Comparison of ENCODE assay signal across 23 cellular contexts in genomic region chr2:13009027-13009426, GRCh38.
A peak's percentile ranks its signal among the peaks of the same experiment; 100 is the strongest.
DNase-seq lines count a peak whose midpoint lies in the region; ATAC-seq and TF ChIP-seq lines count a peak whose summit lies in the region.
"Had no signal": no experiment of that assay in that cellular context is flagged by ENCODE, and none has a peak within 500 bp of the region (broad histone marks: within the 10 kb centered on the region; RNA-seq: fewer than 3 reads in every experiment).

No MANE protein-coding gene starts in this region.

- DNase-seq in A673 (ENCODE audit: low spot score): peak; percentile 58
- DNase-seq in HS-5 (ENCODE audit: low read depth): peak; percentile 37
- peak; percentile 15 for DNase-seq in astrocyte of the spinal cord (ENCODE audit: low read depth, low spot score)
- peak; percentile 37 to 67 for DNase-seq in foreskin fibroblast
- DNase-seq in immature natural killer cell: no peak
- DNase-seq in activated CD8-positive, alpha-beta memory T cell treated with anti-CD3 and anti-CD28 coated beads, Interleukin-2, amount 50 U/mL, for 48 hours: no peak
- DNase-seq: activated CD4-positive, alpha-beta T cell treated with anti-CD3 and anti-CD28 coated beads, Interleukin-2, amount 10 ng/mL, durations not matched to agents 24 days and 14 days; activated effector memory CD4-positive, alpha-beta T cell treated with Interleukin-2 at 50 U/mL for 16 hours; activated naive CD8-positive, alpha-beta T cell treated with anti-CD3 and anti-CD28 coated beads, Interleukin-2, amount 50 U/mL, for 24 hours; C1 segment of cervical spinal cord; caudate nucleus; heart left ventricle; NCI-H2171 treated with DMSO at 0.1 percent for 48 hours; NCI-H526 treated with DMSO at 0.1 percent for 48 hours; OCI-M1; SHP77 treated with DMSO at 0.1 percent for 48 hours; stimulated activated CD4-positive, alpha-beta T cell treated with anti-CD3 and anti-CD28 coated beads, Interleukin-4, amount 100 ng/mL, for 1 hour; stomach had no signal

- POLR2A ChIA-PET in A673 (lab: Charles Lee; ENCODE audit: low non-redundant PET): no interaction called here

- no peaks in the 10 kb centered on the region for H3K36me3 ChIP-seq in A673 (ENCODE audit: insufficient read depth, low read length, poor library complexity, severe bottlenecking)
- H3K36me3 ChIP-seq: esophagus muscularis mucosa, heart left ventricle, stomach had no signal

- no peak overlapping the region for H3K27ac ChIP-seq in A673 (ENCODE audit: low read depth, low read length, poor library complexity, severe bottlenecking)
- H3K27ac ChIP-seq: esophagus muscularis mucosa, heart left ventricle, stomach had no signal

- no peaks in the 10 kb centered on the region for H3K36me3 Mint-ChIP-seq in immature natural killer cell
- H3K36me3 Mint-ChIP-seq: IgD-negative memory B cell, type B pancreatic cell had no signal

- no peak overlapping the region for H3K4me3 Mint-ChIP-seq in immature natural killer cell
- H3K4me3 Mint-ChIP-seq: activated CD4-positive, alpha-beta T cell treated with anti-CD3 and anti-CD28 coated beads, Interleukin-2, amount 10 ng/mL, durations not matched to agents 24 days and 14 days; activated naive CD8-positive, alpha-beta T cell treated with anti-CD3 and anti-CD28 coated beads, Interleukin-2, amount 50 U/mL, for 24 hours; IgD-negative memory B cell; type B pancreatic cell had no signal

- in situ Hi-C loops in astrocyte of the spinal cord (cut with HindIII; ENCODE audit: low sequenced_read_pairs): no loop called here

- H3K4me1 Mint-ChIP-seq in immature natural killer cell: peaks cover 3 to 5% of the 10 kb centered on the region in 2 donors
- H3K4me1 Mint-ChIP-seq: activated CD4-positive, alpha-beta T cell treated with anti-CD3 and anti-CD28 coated beads, Interleukin-2, amount 10 ng/mL, durations not matched to agents 24 days and 14 days; activated naive CD8-positive, alpha-beta T cell treated with anti-CD3 and anti-CD28 coated beads, Interleukin-2, amount 50 U/mL, for 24 hours had no signal

- ATAC-seq in HG02763 (IDR thresholded peaks at IDR 0.05; ENCODE audit: unreplicated experiment) (no peak), GM18873 (IDR thresholded peaks at IDR 0.05; ENCODE audit: low FRiP score, unreplicated experiment) (no peak)
- ATAC-seq: activated naive CD8-positive, alpha-beta T cell treated with anti-CD3 and anti-CD28 coated beads, Interleukin-2, amount 50 U/mL, for 24 hours; heart left ventricle had no signal

- CTCF ChIA-PET in A673 (lab: Charles Lee): interaction anchor here (0.6 to 0.7 kb wide), 2 partner anchors 293 to 499 kb away, joined by 3 to 8 read pairs; partner anchors contain the start of gene TRIB2

- no peaks in the 10 kb centered on the region for H3K9me3 Mint-ChIP-seq in immature natural killer cell
- H3K9me3 Mint-ChIP-seq: activated CD4-positive, alpha-beta T cell treated with anti-CD3 and anti-CD28 coated beads, Interleukin-2, amount 10 ng/mL, durations not matched to agents 24 days and 14 days; activated naive CD8-positive, alpha-beta T cell treated with anti-CD3 and anti-CD28 coated beads, Interleukin-2, amount 50 U/mL, for 24 hours; type B pancreatic cell had no signal

- H3K9me3 ChIP-seq in A673 (ENCODE audit: low read depth, low read length, poor library complexity, severe bottlenecking): no peaks in the 10 kb centered on the region
- H3K9me3 ChIP-seq: esophagus muscularis mucosa, heart left ventricle, stomach had no signal

- H3K4me3 ChIP-seq in A673 (ENCODE audit: low read depth, low read length, poor library complexity, severe bottlenecking) (no peak overlapping the region), astrocyte of the spinal cord (ENCODE audit: low read depth, low read length) (no peak overlapping the region), foreskin fibroblast (ENCODE audit: low read depth in 1 of 2, low read length in 2 of 2) (no peak overlapping the region)
- H3K4me3 ChIP-seq: esophagus muscularis mucosa, heart left ventricle, stomach had no signal

- intact Hi-C loops in A673 (cut with micrococcal nuclease; ENCODE audit: unreplicated experiment): loop anchor here (5.0 to 10.0 kb wide), 10 partner anchors 232 to 1532 kb away; no protein-coding TSS in a partner anchor

- no TSS peak for BruUV-seq in A673 (replicated peaks; lab: Mats Ljungman, UMichigan)

- H3K27me3 Mint-ChIP-seq in immature natural killer cell (ENCODE audit: low read depth in 3 of 3): peaks cover 0 to 5% (median 4%) of the 10 kb centered on the region in 3 donors

- H3K27me3 ChIP-seq in A673 (replicated peaks; ENCODE audit: insufficient read depth, low read depth, low read length, poor library complexity): no peaks in the 10 kb centered on the region
- H3K27me3 ChIP-seq: esophagus muscularis mucosa had no signal

- TF ChIP-seq CTCF in A673 (conservative IDR thresholded peaks at IDR 0.05; ENCODE audit: low read depth, low read length): no peak
- no peak for TF ChIP-seq CTCF in astrocyte of the spinal cord (IDR thresholded peaks at IDR 0.05; ENCODE audit: low read depth, low read length)
- no peak for TF ChIP-seq CTCF in foreskin fibroblast (IDR thresholded peaks at IDR 0.05; ENCODE audit: low read depth, low read length)

- H3K27ac Mint-ChIP-seq in immature natural killer cell: no peak overlapping the region
- H3K27ac Mint-ChIP-seq: activated CD4-positive, alpha-beta T cell treated with anti-CD3 and anti-CD28 coated beads, Interleukin-2, amount 10 ng/mL, durations not matched to agents 24 days and 14 days; activated naive CD8-positive, alpha-beta T cell treated with anti-CD3 and anti-CD28 coated beads, Interleukin-2, amount 50 U/mL, for 24 hours; IgD-negative memory B cell; type B pancreatic cell had no signal

- H3K4me1 ChIP-seq in A673 (ENCODE audit: insufficient read depth, low read length, poor library complexity, severe bottlenecking): peaks cover 27% of the 10 kb centered on the region

Comparison
In these comparisons a context has a peak if more than half of its experiments do, and no peak if none do; other contexts are left out.
1. DNase-seq: peak in A673 (single experiment), HS-5 (single experiment), astrocyte of the spinal cord (single experiment) and foreskin fibroblast (2 of 2); none in immature natural killer cell (0 of 3) and activated CD8-positive, alpha-beta memory T cell treated with anti-CD3 and anti-CD28 coated beads, Interleukin-2, amount 50 U/mL, for 48 hours (single experiment).